32 cellular contexts compared by ENCODE assay signal in genomic region chr4:106299977-106300376, GRCh38.
"Had no signal": no experiment of that assay in that cellular context is flagged by ENCODE, and none has a peak within 500 bp of the region (broad histone marks: within the 10 kb centered on the region; RNA-seq: fewer than 3 reads in every experiment).

No MANE protein-coding gene starts in this region.

- H3K27ac Mint-ChIP-seq: activated CD4-positive, alpha-beta memory T cell treated with anti-CD3 and anti-CD28 coated beads, Interleukin-2, amount 10 ng/mL, durations not matched to agents 7 days and 5 days; activated CD4-positive, alpha-beta T cell treated with anti-CD3 and anti-CD28 coated beads, Interleukin-2, amount 10 ng/mL, durations not matched to agents 7 days and 5 days; activated naive CD8-positive, alpha-beta T cell; activated T-cell treated with anti-CD3 and anti-CD28 coated beads, Interleukin-2, amount 50 U/mL, for 24 hours; activated T-cell treated with anti-CD3 and anti-CD28 coated beads, Interleukin-2, amount 50 U/mL, for 72 hours; dendritic cell treated with granulocyte-macrophage colony-stimulating factor and Interleukin-4, amounts not matched to agents 40 ng/mL and 50 ng/mL, for 4 days; endodermal cell; T-helper 1 cell treated with Interleukin-12 subunit alpha and Interleukin-12 subunit beta and Interleukin-4 antibody, amounts not matched to agents 30 μg/mL and 1 μg/mL, for 36 hours; T-helper 2 cell treated with Interferon-gamma antibody and Interleukin-4, amounts not matched to agents 5 μg/mL and 100 μg/mL, for 36 hours had no signal

- H3K27me3 ChIP-seq: brain microvascular endothelial cell, dorsolateral prefrontal cortex had no signal

- H3K4me3 ChIP-seq: coronary artery, dorsolateral prefrontal cortex had no signal

- H3K4me1 Mint-ChIP-seq: activated CD4-positive, alpha-beta memory T cell treated with anti-CD3 and anti-CD28 coated beads, Interleukin-2, amount 10 ng/mL, durations not matched to agents 7 days and 5 days had no signal

- H3K4me3 Mint-ChIP-seq: activated CD4-positive, alpha-beta memory T cell treated with anti-CD3 and anti-CD28 coated beads, Interleukin-2, amount 10 ng/mL, durations not matched to agents 7 days and 5 days; activated CD4-positive, alpha-beta T cell treated with anti-CD3 and anti-CD28 coated beads, Interleukin-2, amount 10 ng/mL, durations not matched to agents 7 days and 5 days; activated naive CD8-positive, alpha-beta T cell; activated T-cell treated with anti-CD3 and anti-CD28 coated beads, Interleukin-2, amount 50 U/mL, for 24 hours; activated T-cell treated with anti-CD3 and anti-CD28 coated beads, Interleukin-2, amount 50 U/mL, for 72 hours; central memory CD8-positive, alpha-beta T cell; dendritic cell treated with granulocyte-macrophage colony-stimulating factor and Interleukin-4, amounts not matched to agents 40 ng/mL and 50 ng/mL, for 4 days; endodermal cell; T-helper 1 cell treated with Interleukin-12 subunit alpha and Interleukin-12 subunit beta and Interleukin-4 antibody, amounts not matched to agents 30 μg/mL and 1 μg/mL, for 36 hours; T-helper 2 cell treated with Interferon-gamma antibody and Interleukin-4, amounts not matched to agents 5 μg/mL and 100 μg/mL, for 36 hours had no signal

- H3K27ac ChIP-seq: brain microvascular endothelial cell, coronary artery, dorsolateral prefrontal cortex had no signal

- DNase-seq: activated CD4-positive, alpha-beta memory T cell treated with anti-CD3 and anti-CD28 coated beads, Interleukin-2, amount 10 ng/mL, durations not matched to agents 7 days and 5 days; activated CD4-positive, alpha-beta T cell treated with anti-CD3 and anti-CD28 coated beads for 1 hour; activated CD4-positive, alpha-beta T cell treated with anti-CD3 and anti-CD28 coated beads for 4 hours; activated CD4-positive, alpha-beta T cell treated with anti-CD3 and anti-CD28 coated beads, Interleukin-2, amount 10 ng/mL, durations not matched to agents 7 days and 5 days; activated CD4-positive, alpha-beta T cell treated with anti-CD3 and anti-CD28 coated beads, Interleukin-2, amount 50 U/mL, for 4 hours; activated CD8-positive, alpha-beta memory T cell treated with anti-CD3 and anti-CD28 coated beads, Interleukin-2, amount 50 U/mL, for 48 hours; activated effector memory CD4-positive, alpha-beta T cell treated with Interleukin-2 at 50 U/mL for 16 hours; activated gamma-delta T cell treated with Interleukin-2 at 50 U/mL for 16 hours; activated naive CD4-positive, alpha-beta T cell treated with anti-CD3 and anti-CD28 coated beads, Interleukin-2, amount 50 U/mL, for 16 hours; activated naive CD4-positive, alpha-beta T cell treated with Interleukin-2 at 50 U/mL for 16 hours; activated T-cell treated with anti-CD3 and anti-CD28 coated beads for 4 hours; activated T-cell treated with anti-CD3 and anti-CD28 coated beads, Interleukin-2, amount 50 U/mL, for 24 hours; activated T-cell treated with anti-CD3 and anti-CD28 coated beads, Interleukin-2, amount 50 U/mL, for 72 hours; amniotic stem cell; anterior cingulate cortex; brain microvascular endothelial cell; dorsolateral prefrontal cortex; effector memory CD4-positive, alpha-beta T cell; endodermal cell; foreskin fibroblast; head of caudate nucleus; T1000 had no signal

- ATAC-seq: activated T-cell treated with anti-CD3 and anti-CD28 coated beads, Interleukin-2, amount 50 U/mL, for 72 hours; esophagus mucosa had no signal

- FAIRE-seq: astrocyte, bronchial epithelial cell, frontal cortex had no signal

- H3K27me3 Mint-ChIP-seq: activated CD4-positive, alpha-beta memory T cell treated with anti-CD3 and anti-CD28 coated beads, Interleukin-2, amount 10 ng/mL, durations not matched to agents 7 days and 5 days; activated CD4-positive, alpha-beta T cell treated with anti-CD3 and anti-CD28 coated beads, Interleukin-2, amount 10 ng/mL, durations not matched to agents 7 days and 5 days; activated naive CD8-positive, alpha-beta T cell; activated T-cell treated with anti-CD3 and anti-CD28 coated beads, Interleukin-2, amount 50 U/mL, for 24 hours; central memory CD8-positive, alpha-beta T cell; dendritic cell treated with granulocyte-macrophage colony-stimulating factor and Interleukin-4, amounts not matched to agents 40 ng/mL and 50 ng/mL, for 4 days had no signal
